In the genomic region with DNA sequence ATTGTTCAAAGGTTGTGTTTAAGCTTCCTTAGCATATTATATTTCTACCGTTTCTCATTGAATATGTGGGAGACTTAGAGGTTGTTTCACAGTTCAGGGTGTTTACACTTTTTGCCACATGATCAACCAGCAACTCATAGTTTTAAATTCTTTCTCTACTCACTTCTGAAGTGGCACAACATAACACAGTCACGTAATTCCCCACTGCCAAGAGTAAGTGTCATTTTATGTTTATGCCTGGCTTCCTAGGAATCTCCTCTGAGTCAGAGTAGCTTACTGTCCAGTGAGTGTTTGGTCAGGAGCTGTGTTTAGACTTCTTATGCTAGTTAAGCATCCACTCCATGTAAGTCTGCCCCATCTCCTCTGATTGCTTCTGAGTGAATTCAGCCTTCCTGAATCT, we compare ENCODE assay signal across 1 cellular context.
TF ChIP-seq lines count a peak whose summit lies in the region.

No MANE protein-coding gene starts in this region.

TF ChIP-seq in SK-N-SH treated with all-trans-retinoic acid at 6 μM for 48 hours, 23 proteins besides CTCF, POLR2A, EP300 and RAD21 (continued from another document):
- TF ChIP-seq, protein P1, sequence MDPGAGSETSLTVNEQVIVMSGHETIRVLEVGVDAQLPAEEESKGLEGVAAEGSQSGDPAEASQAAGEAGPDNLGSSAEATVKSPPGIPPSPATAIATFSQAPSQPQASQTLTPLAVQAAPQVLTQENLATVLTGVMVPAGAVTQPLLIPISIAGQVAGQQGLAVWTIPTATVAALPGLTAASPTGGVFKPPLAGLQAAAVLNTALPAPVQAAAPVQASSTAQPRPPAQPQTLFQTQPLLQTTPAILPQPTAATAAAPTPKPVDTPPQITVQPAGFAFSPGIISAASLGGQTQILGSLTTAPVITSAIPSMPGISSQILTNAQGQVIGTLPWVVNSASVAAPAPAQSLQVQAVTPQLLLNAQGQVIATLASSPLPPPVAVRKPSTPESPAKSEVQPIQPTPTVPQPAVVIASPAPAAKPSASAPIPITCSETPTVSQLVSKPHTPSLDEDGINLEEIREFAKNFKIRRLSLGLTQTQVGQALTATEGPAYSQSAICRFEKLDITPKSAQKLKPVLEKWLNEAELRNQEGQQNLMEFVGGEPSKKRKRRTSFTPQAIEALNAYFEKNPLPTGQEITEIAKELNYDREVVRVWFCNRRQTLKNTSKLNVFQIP (CRISPR knock-in tag; IDR thresholded peaks at IDR 0.05; ENCODE audit: borderline replicate concordance, low read depth): no peak
- TF ChIP-seq ESRRG (CRISPR knock-in tag; IDR thresholded peaks at IDR 0.05) (no peak), ZNF565 (CRISPR knock-in tag; conservative IDR thresholded peaks at IDR 0.05; ENCODE audit: low read depth) (no peak), ZC3H10 (CRISPR knock-in tag; IDR thresholded peaks at IDR 0.05) (no peak)
- TF ChIP-seq, protein P2, sequence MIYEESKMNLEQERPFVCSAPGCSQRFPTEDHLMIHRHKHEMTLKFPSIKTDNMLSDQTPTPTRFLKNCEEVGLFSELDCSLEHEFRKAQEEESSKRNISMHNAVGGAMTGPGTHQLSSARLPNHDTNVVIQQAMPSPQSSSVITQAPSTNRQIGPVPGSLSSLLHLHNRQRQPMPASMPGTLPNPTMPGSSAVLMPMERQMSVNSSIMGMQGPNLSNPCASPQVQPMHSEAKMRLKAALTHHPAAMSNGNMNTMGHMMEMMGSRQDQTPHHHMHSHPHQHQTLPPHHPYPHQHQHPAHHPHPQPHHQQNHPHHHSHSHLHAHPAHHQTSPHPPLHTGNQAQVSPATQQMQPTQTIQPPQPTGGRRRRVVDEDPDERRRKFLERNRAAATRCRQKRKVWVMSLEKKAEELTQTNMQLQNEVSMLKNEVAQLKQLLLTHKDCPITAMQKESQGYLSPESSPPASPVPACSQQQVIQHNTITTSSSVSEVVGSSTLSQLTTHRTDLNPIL (CRISPR knock-in tag; IDR thresholded peaks at IDR 0.05; ENCODE audit: low read depth): no peak
TF ChIP-seq in SK-N-SH treated with all-trans-retinoic acid at 6 μM for 48 hours: peak in this region for 0.
